11 cellular contexts compared by ENCODE assay signal in genomic region chr14:43894534-43894933, GRCh38.
DNase-seq lines count a peak whose midpoint lies in the region; ATAC-seq and TF ChIP-seq lines count a peak whose summit lies in the region.
"Had no signal": no experiment of that assay in that cellular context is flagged by ENCODE, and none has a peak within 500 bp of the region (broad histone marks: within the 10 kb centered on the region; RNA-seq: fewer than 3 reads in every experiment).

No MANE protein-coding gene starts in this region.

- DNase-seq in NCI-H82 (lab: John Stamatoyannopoulos, UW), result peak; percentile 43
- no peak for DNase-seq in NCI-H82 treated with DMSO at 0.1 percent for 48 hours (lab: John Stamatoyannopoulos, UW; ENCODE audit: unreplicated experiment)
- no peak for DNase-seq in astrocyte of the spinal cord (ENCODE audit: low read depth, low spot score)
- no peak for DNase-seq in retinal pigment epithelial cell (ENCODE audit: low read depth)
- DNase-seq in activated T-cell treated with anti-CD3 and anti-CD28 coated beads, Interleukin-2, amount 50 U/mL, for 24 hours, result no peak
- no peak for DNase-seq in NCI-H1092 treated with DMSO at 0.1 percent for 48 hours (lab: John Stamatoyannopoulos, UW)
- no peak for DNase-seq in DMS79 (lab: John Stamatoyannopoulos, UW)
- DNase-seq: NCI-H345; stimulated activated CD4-positive, alpha-beta T cell treated with anti-CD3 and anti-CD28 coated beads, Interleukin-15, amount 100 ng/mL, for 24 hours had no signal

- H3K4me3 ChIP-seq in astrocyte of the spinal cord (ENCODE audit: low read depth, low read length) (no peak overlapping the region), retinal pigment epithelial cell (ENCODE audit: low read length) (no peak overlapping the region)
- H3K4me3 ChIP-seq: BLaER1 treated with 17β-estradiol and CSF1 and Interleukin-3, amounts not matched to agents 10 nM and 100 nM had no signal

- TF ChIP-seq CTCF in astrocyte of the spinal cord (IDR thresholded peaks at IDR 0.05; ENCODE audit: low read depth, low read length) (peak; percentile 32), retinal pigment epithelial cell (conservative IDR thresholded peaks at IDR 0.05; ENCODE audit: low read depth, low read length) (peak; percentile 51)

- in situ Hi-C loops in astrocyte of the spinal cord (cut with HindIII; ENCODE audit: low sequenced_read_pairs), result no loop called here

- H3K4me3 Mint-ChIP-seq in activated T-cell treated with anti-CD3 and anti-CD28 coated beads, Interleukin-2, amount 50 U/mL, for 24 hours, result no peak overlapping the region

- peak; percentile 68 for ATAC-seq in HG03439 (IDR thresholded peaks at IDR 0.05; ENCODE audit: unreplicated experiment)

- H3K9me3 Mint-ChIP-seq in activated T-cell treated with anti-CD3 and anti-CD28 coated beads, Interleukin-2, amount 50 U/mL, for 24 hours, result peaks cover 9% of the 10 kb centered on the region

- H3K27ac Mint-ChIP-seq in activated T-cell treated with anti-CD3 and anti-CD28 coated beads, Interleukin-2, amount 50 U/mL, for 24 hours, result no peak overlapping the region

- no peaks in the 10 kb centered on the region for H3K4me1 Mint-ChIP-seq in activated T-cell treated with anti-CD3 and anti-CD28 coated beads, Interleukin-2, amount 50 U/mL, for 24 hours (ENCODE audit: low read depth)

- H3K27me3 Mint-ChIP-seq in activated T-cell treated with anti-CD3 and anti-CD28 coated beads, Interleukin-2, amount 50 U/mL, for 24 hours, result no peaks in the 10 kb centered on the region

- no peaks in the 10 kb centered on the region for H3K36me3 Mint-ChIP-seq in activated T-cell treated with anti-CD3 and anti-CD28 coated beads, Interleukin-2, amount 50 U/mL, for 24 hours (ENCODE audit: low read depth)
